10 cellular contexts compared by ENCODE assay signal in genomic region chr17:47275245-47275984, GRCh38. TPM values are rescaled to one million over a fixed set of nuclear protein-coding genes. Genes with fewer than 3 reads are reported as not detected.
DNase-seq lines count a peak whose midpoint lies in the region; ATAC-seq and TF ChIP-seq lines count a peak whose summit lies in the region.
"Had no signal": no experiment of that assay in that cellular context is flagged by ENCODE, and none has a peak within 500 bp of the region (broad histone marks: within the 10 kb centered on the region; RNA-seq: fewer than 3 reads in every experiment).

No MANE protein-coding gene starts in this region.

- TF ChIP-seq POLR2A in esophagus muscularis mucosa (IDR thresholded peaks at IDR 0.05; ENCODE audit: low read depth), result no peak

- WGBS in esophagus muscularis mucosa, result 36% methylated on average over 13 of the region's 13 CpGs

- no peaks in the 10 kb centered on the region for H3K79me2 ChIP-seq in OCI-LY3 (ENCODE audit: low read length)

- H3K9me3 Mint-ChIP-seq in activated T-cell treated with anti-CD3 and anti-CD28 coated beads, Interleukin-2, amount 50 U/mL, for 72 hours, result no peaks in the 10 kb centered on the region
- H3K9me3 Mint-ChIP-seq in activated CD8-positive, alpha-beta T cell treated with anti-CD3 and anti-CD28 coated beads, Interleukin-2, amount 10 ng/mL, durations not matched to agents 7 days and 5 days (ENCODE audit: insufficient read depth), result no peaks in the 10 kb centered on the region

- no peak for TF ChIP-seq EP300 in esophagus muscularis mucosa (IDR thresholded peaks at IDR 0.05)

- no peaks in the 10 kb centered on the region for H3K27me3 ChIP-seq in A673 (replicated peaks; ENCODE audit: insufficient read depth, low read depth, low read length, poor library complexity)
- H3K27me3 ChIP-seq in OCI-LY3 (ENCODE audit: low read depth, low read length), result peaks cover 6% of the 10 kb centered on the region; the same call in 1 of the 2 replicates
- H3K27me3 ChIP-seq in esophagus muscularis mucosa, result no peaks in the 10 kb centered on the region
- H3K27me3 ChIP-seq in mucosa of rectum (ENCODE audit: control insufficient read depth in 2 of 2, insufficient read depth in 2 of 2, low read length in 2 of 2), result no peaks in the 10 kb centered on the region

- peaks cover 13% of the 10 kb centered on the region for H3K27me3 Mint-ChIP-seq in activated T-cell treated with anti-CD3 and anti-CD28 coated beads, Interleukin-2, amount 50 U/mL, for 72 hours (ENCODE audit: low read depth)
- H3K27me3 Mint-ChIP-seq in activated CD8-positive, alpha-beta T cell treated with anti-CD3 and anti-CD28 coated beads, Interleukin-2, amount 10 ng/mL, durations not matched to agents 7 days and 5 days (ENCODE audit: low read depth), result peaks cover 23% of the 10 kb centered on the region

- H3K36me3 ChIP-seq in A673 (ENCODE audit: insufficient read depth, low read length, poor library complexity, severe bottlenecking) (no peaks in the 10 kb centered on the region), OCI-LY3 (replicated peaks; ENCODE audit: low read depth, low read length) (no peaks in the 10 kb centered on the region), esophagus muscularis mucosa (no peaks in the 10 kb centered on the region), mucosa of rectum (ENCODE audit: control insufficient read depth in 2 of 2, insufficient read depth in 2 of 2, low read length in 2 of 2) (no peaks in the 10 kb centered on the region)

- DNase-seq in A673 (ENCODE audit: low spot score) (peak; percentile 7), esophagus muscularis mucosa (ENCODE audit: extremely low spot score) (peak; percentile 93), NCI-H1092 (lab: John Stamatoyannopoulos, UW) (no peak)
- DNase-seq in activated T-cell treated with anti-CD3 and anti-CD28 coated beads, Interleukin-2, amount 50 U/mL, for 72 hours, result no peak
- no peak for DNase-seq in activated CD8-positive, alpha-beta T cell treated with anti-CD3 and anti-CD28 coated beads, Interleukin-2, amount 10 ng/mL, durations not matched to agents 7 days and 5 days
- DNase-seq: activated CD8-positive, alpha-beta memory T cell treated with anti-CD3 and anti-CD28 coated beads, Interleukin-2, amount 50 U/mL, for 48 hours had no signal

- H3K27ac Mint-ChIP-seq in activated T-cell treated with anti-CD3 and anti-CD28 coated beads, Interleukin-2, amount 50 U/mL, for 72 hours, result no peak overlapping the region
- H3K27ac Mint-ChIP-seq in activated CD8-positive, alpha-beta T cell treated with anti-CD3 and anti-CD28 coated beads, Interleukin-2, amount 10 ng/mL, durations not matched to agents 7 days and 5 days, result no peak overlapping the region

- H3K4me1 ChIP-seq in A673 (ENCODE audit: insufficient read depth, low read length, poor library complexity, severe bottlenecking) (peaks cover 4% of the 10 kb centered on the region), OCI-LY3 (ENCODE audit: low read length) (peaks cover 52% of the 10 kb centered on the region), esophagus muscularis mucosa (peaks cover 58 to 76% (median 69%) of the 10 kb centered on the region in 4 donors), mucosa of rectum (ENCODE audit: control insufficient read depth in 2 of 2, insufficient read depth in 2 of 2, low read length in 2 of 2) (peaks cover 22 to 26% of the 10 kb centered on the region in 2 donors)

- H4K20me1 ChIP-seq in OCI-LY3 (ENCODE audit: insufficient read depth, low read length), result no peaks in the 10 kb centered on the region

- H3K4me3 ChIP-seq in A673 (ENCODE audit: low read depth, low read length, poor library complexity, severe bottlenecking) (no peak overlapping the region), OCI-LY3 (ENCODE audit: low read length) (no peak overlapping the region), esophagus muscularis mucosa (peak overlapping the region in 1 of 4 donors; percentile 8), mucosa of rectum (ENCODE audit: low read length in 2 of 2) (no peak overlapping the region)
- H3K4me3 ChIP-seq: A549 had no signal

- CTCF ChIA-PET in A673 (lab: Charles Lee), result no interaction called here
- CTCF ChIA-PET in activated CD8-positive, alpha-beta T cell treated with anti-CD3 and anti-CD28 coated beads, Interleukin-2, amount 10 ng/mL, durations not matched to agents 7 days and 5 days (lab: Charles Lee), result no interaction called here

- no peak overlapping the region for H2AFZ ChIP-seq in OCI-LY3 (ENCODE audit: low read depth, low read length)

- no peaks in the 10 kb centered on the region for H3K9me3 ChIP-seq in A673 (ENCODE audit: low read depth, low read length, poor library complexity, severe bottlenecking)
- H3K9me3 ChIP-seq in OCI-LY3 (ENCODE audit: insufficient read depth, low read length), result no peaks in the 10 kb centered on the region
- H3K9me3 ChIP-seq in esophagus muscularis mucosa, result no peaks in the 10 kb centered on the region
- H3K9me3 ChIP-seq in mucosa of rectum (ENCODE audit: control insufficient read depth in 2 of 2, low read length in 2 of 2), result no peaks in the 10 kb centered on the region
- H3K9me3 ChIP-seq: A549 had no signal

- no peak overlapping the region for H3K27ac ChIP-seq in A673 (ENCODE audit: low read depth, low read length, poor library complexity, severe bottlenecking)
- no peak overlapping the region for H3K27ac ChIP-seq in OCI-LY3 (ENCODE audit: low read length)
- peak overlapping the region; percentile 89 to 95 (median 91) for H3K27ac ChIP-seq in esophagus muscularis mucosa (replicated peaks in 1 of 4)
- peak overlapping the region; percentile 59 to 79 for H3K27ac ChIP-seq in mucosa of rectum (ENCODE audit: low read depth in 2 of 2, low read length in 2 of 2)

- H3K4me3 Mint-ChIP-seq in activated T-cell treated with anti-CD3 and anti-CD28 coated beads, Interleukin-2, amount 50 U/mL, for 72 hours, result no peak overlapping the region
- no peak overlapping the region for H3K4me3 Mint-ChIP-seq in activated CD8-positive, alpha-beta T cell treated with anti-CD3 and anti-CD28 coated beads, Interleukin-2, amount 10 ng/mL, durations not matched to agents 7 days and 5 days

- H3K9ac ChIP-seq in OCI-LY3 (ENCODE audit: low read length), result no peak overlapping the region
- H3K9ac ChIP-seq in mucosa of rectum (ENCODE audit: low read depth in 1 of 2, low read length in 2 of 2), result peak overlapping the region in 1 of 2 donors; percentile 18

- H3K36me3 Mint-ChIP-seq in activated T-cell treated with anti-CD3 and anti-CD28 coated beads, Interleukin-2, amount 50 U/mL, for 72 hours (ENCODE audit: insufficient read depth in 2 of 2), result no peaks in the 10 kb centered on the region
- no peaks in the 10 kb centered on the region for H3K36me3 Mint-ChIP-seq in activated CD8-positive, alpha-beta T cell treated with anti-CD3 and anti-CD28 coated beads, Interleukin-2, amount 10 ng/mL, durations not matched to agents 7 days and 5 days (ENCODE audit: low read depth)

- no peak for ATAC-seq in activated T-cell treated with anti-CD3 and anti-CD28 coated beads, Interleukin-2, amount 50 U/mL, for 72 hours (replicated peaks in 1 of 2)
- no peak for ATAC-seq in activated CD8-positive, alpha-beta T cell treated with anti-CD3 and anti-CD28 coated beads, Interleukin-2, amount 10 ng/mL, durations not matched to agents 7 days and 5 days
- ATAC-seq in GM21526 (IDR thresholded peaks at IDR 0.05; ENCODE audit: low FRiP score, unreplicated experiment), result no peak
- ATAC-seq: A549 had no signal

- intact Hi-C loops in A673 (cut with micrococcal nuclease; ENCODE audit: unreplicated experiment), result no loop called here
- intact Hi-C loops in esophagus muscularis mucosa (cut with DNase I), result no loop called here

- BruUV-seq in A673 (replicated peaks; lab: Mats Ljungman, UMichigan), result no TSS peak

- POLR2A ChIA-PET in A673 (lab: Charles Lee; ENCODE audit: low non-redundant PET), result no interaction called here
- POLR2A ChIA-PET in activated CD8-positive, alpha-beta T cell treated with anti-CD3 and anti-CD28 coated beads, Interleukin-2, amount 10 ng/mL, durations not matched to agents 7 days and 5 days (lab: Charles Lee), result no interaction called here

- H3K4me2 ChIP-seq in OCI-LY3 (ENCODE audit: low read length), result 0 out of 2 replicates have a peak overlapping the region, but pooled peaks have one; percentile 10
- H3K4me2 ChIP-seq: A549 had no signal

- H3K4me1 Mint-ChIP-seq in activated T-cell treated with anti-CD3 and anti-CD28 coated beads, Interleukin-2, amount 50 U/mL, for 72 hours (ENCODE audit: low read depth), result peaks cover 5% of the 10 kb centered on the region
- H3K4me1 Mint-ChIP-seq in activated CD8-positive, alpha-beta T cell treated with anti-CD3 and anti-CD28 coated beads, Interleukin-2, amount 10 ng/mL, durations not matched to agents 7 days and 5 days (ENCODE audit: low read depth), result peaks cover 9% of the 10 kb centered on the region

- TF ChIP-seq CTCF in A673 (conservative IDR thresholded peaks at IDR 0.05; ENCODE audit: low read depth, low read length) (no peak), OCI-LY3 (IDR thresholded peaks at IDR 0.05; ENCODE audit: low read depth, low read length) (no peak), esophagus muscularis mucosa (IDR thresholded peaks at IDR 0.05) (no peak)

RNA-seq across cellular contexts. Expression of gene ITGB3, which starts 21.8 kb away (rescaled TPM):
- total RNA-seq in A673 (2021) (not detected in 2 replicates), esophagus muscularis mucosa (10 to 100 TPM; 48.6 to 61.5 (median 54.9) TPM)
- total RNA-seq in activated T-cell treated with anti-CD3 and anti-CD28 coated beads, Interleukin-2, amount 50 U/mL, for 72 hours, result not detected
- under 1 TPM; 0.29 to 0.73 TPM for total RNA-seq in activated CD8-positive, alpha-beta T cell treated with anti-CD3 and anti-CD28 coated beads, Interleukin-2, amount 10 ng/mL, durations not matched to agents 7 days and 5 days

RNA-seq across cellular contexts. Expression of gene EFCAB13, which starts 48.3 kb away (rescaled TPM):
- 0.66 TPM in 1 of 2 replicates, not detected in the other for total RNA-seq in A673 (2021)
- total RNA-seq in esophagus muscularis mucosa, result 10 to 100 TPM in 1 of 4 donors, 1 to 10 TPM in 3; 4.0 to 12.9 (median 7.1) TPM
- total RNA-seq in activated T-cell treated with anti-CD3 and anti-CD28 coated beads, Interleukin-2, amount 50 U/mL, for 72 hours, result 1 to 10 TPM; 5.9 to 9.0 TPM
- 1 to 10 TPM; 4.4 to 4.6 TPM for total RNA-seq in activated CD8-positive, alpha-beta T cell treated with anti-CD3 and anti-CD28 coated beads, Interleukin-2, amount 10 ng/mL, durations not matched to agents 7 days and 5 days

Comparison
In these comparisons a context has a peak if more than half of its experiments do, and no peak if none do; other contexts are left out.
1. DNase-seq: peak in A673 (single experiment) and esophagus muscularis mucosa (single experiment); none in activated T-cell treated with anti-CD3 and anti-CD28 coated beads, Interleukin-2, amount 50 U/mL, for 72 hours (0 of 2), activated CD8-positive, alpha-beta T cell treated with anti-CD3 and anti-CD28 coated beads, Interleukin-2, amount 10 ng/mL, durations not matched to agents 7 days and 5 days (single experiment) and NCI-H1092 (single experiment).
2. H3K27ac ChIP-seq: peak in esophagus muscularis mucosa (4 of 4) and mucosa of rectum (2 of 2); none in A673 (single experiment) and OCI-LY3 (single experiment).
3. RNA of gene ITGB3, which starts 21.8 kb away (total RNA-seq): 48.6 to 61.5 TPM in esophagus muscularis mucosa; 0.29 to 0.73 TPM in activated CD8-positive, alpha-beta T cell treated with anti-CD3 and anti-CD28 coated beads, Interleukin-2, amount 10 ng/mL, durations not matched to agents 7 days and 5 days, not detected in activated T-cell treated with anti-CD3 and anti-CD28 coated beads, Interleukin-2, amount 50 U/mL, for 72 hours and not detected in A673; every median in the first group is over 10 times any median in the second.